ENCODE assay signal across 8 cellular contexts in genomic region chr6:135922170-135922569, GRCh38.
A peak's percentile ranks its signal among the peaks of the same experiment; 100 is the strongest.
DNase-seq lines count a peak whose midpoint lies in the region; ATAC-seq and TF ChIP-seq lines count a peak whose summit lies in the region.
"Had no signal": no experiment of that assay in that cellular context is flagged by ENCODE, and none has a peak within 500 bp of the region (broad histone marks: within the 10 kb centered on the region; RNA-seq: fewer than 3 reads in every experiment).

No MANE protein-coding gene starts in this region.

- H3K4me3 ChIP-seq in H7 (ENCODE audit: insufficient read depth, low read depth, low read length) (no peak overlapping the region), foreskin fibroblast (ENCODE audit: low read depth in 1 of 2, low read length in 2 of 2) (no peak overlapping the region)

- no peaks in the 10 kb centered on the region for H3K9me3 Mint-ChIP-seq in stimulated activated memory B cell treated with anti-CD40 and anti-IgM and Interleukin-4, amounts not matched to agents 10 μg/mL and 1 μg/mL and 100 μg/mL, for 72 hours

- no peaks in the 10 kb centered on the region for H3K36me3 ChIP-seq in H7 (replicated peaks; ENCODE audit: control insufficient read depth, insufficient read depth, low read length)

- no peaks in the 10 kb centered on the region for H3K27me3 ChIP-seq in H7 (ENCODE audit: control insufficient read depth, insufficient read depth, low read length)

- peaks cover 18% of the 10 kb centered on the region for H3K4me1 Mint-ChIP-seq in stimulated activated memory B cell treated with anti-CD40 and anti-IgM and Interleukin-4, amounts not matched to agents 10 μg/mL and 1 μg/mL and 100 μg/mL, for 72 hours

- no peak for TF ChIP-seq CTCF in foreskin fibroblast (IDR thresholded peaks at IDR 0.05; ENCODE audit: low read depth, low read length)

- H3K4me3 Mint-ChIP-seq in stimulated activated memory B cell treated with anti-CD40 and anti-IgM and Interleukin-4, amounts not matched to agents 10 μg/mL and 1 μg/mL and 100 μg/mL, for 72 hours, result no peak overlapping the region

- H3K27ac Mint-ChIP-seq in stimulated activated memory B cell treated with anti-CD40 and anti-IgM and Interleukin-4, amounts not matched to agents 10 μg/mL and 1 μg/mL and 100 μg/mL, for 72 hours, result peak overlapping the region; percentile 30

- H3K27me3 Mint-ChIP-seq in stimulated activated memory B cell treated with anti-CD40 and anti-IgM and Interleukin-4, amounts not matched to agents 10 μg/mL and 1 μg/mL and 100 μg/mL, for 72 hours, result peaks cover 8% of the 10 kb centered on the region

- peaks cover 14% of the 10 kb centered on the region for H3K36me3 Mint-ChIP-seq in stimulated activated memory B cell treated with anti-CD40 and anti-IgM and Interleukin-4, amounts not matched to agents 10 μg/mL and 1 μg/mL and 100 μg/mL, for 72 hours

- ATAC-seq in stimulated activated memory B cell treated with anti-CD40 and anti-IgM and Interleukin-4, amounts not matched to agents 10 μg/mL and 1 μg/mL and 100 μg/mL, for 72 hours, result peak; percentile 90
- ATAC-seq in GM18511 (IDR thresholded peaks at IDR 0.05; ENCODE audit: unreplicated experiment) (no peak), GM21786 (IDR thresholded peaks at IDR 0.05; ENCODE audit: unreplicated experiment) (no peak)

- DNase-seq in H7, result peak; percentile 27
- peak; percentile 95 to 96 for DNase-seq in foreskin fibroblast
- no peak for DNase-seq in stimulated activated CD4-positive, alpha-beta T cell treated with anti-CD3 and anti-CD28 coated beads, Interleukin-4, amount 100 ng/mL, for 4 hours
- DNase-seq: NCI-H510A treated with DMSO at 0.1 percent for 48 hours had no signal

TF ChIP-seq in PFSK-1, 5 proteins besides CTCF, POLR2A, EP300 and RAD21:
- 0 out of 2 replicates have a peak, but pooled peaks have one; percentile 50 for TF ChIP-seq SIN3A (IDR thresholded peaks at IDR 0.05; ENCODE audit: borderline replicate concordance, insufficient read depth, low read length)
- no peak for TF ChIP-seq REST (IDR thresholded peaks at IDR 0.05; ENCODE audit: insufficient read depth in 1 of 2, low read depth in 2 of 2, low read length in 2 of 2)

Comparison
In these comparisons a context has a peak if more than half of its experiments do, and no peak if none do; other contexts are left out.
1. DNase-seq: peak in H7 (single experiment) and foreskin fibroblast (2 of 2); none in stimulated activated CD4-positive, alpha-beta T cell treated with anti-CD3 and anti-CD28 coated beads, Interleukin-4, amount 100 ng/mL, for 4 hours (0 of 2).